8 cellular contexts compared by ENCODE assay signal in genomic region chr1:3857791-3858129, GRCh38. TPM values are rescaled to one million over a fixed set of nuclear protein-coding genes. Genes with fewer than 3 reads are reported as not detected.
DNase-seq lines count a peak whose midpoint lies in the region; ATAC-seq and TF ChIP-seq lines count a peak whose summit lies in the region.

No MANE protein-coding gene starts in this region.

- no peak overlapping the region for H2AK5ac ChIP-seq in H9 (ENCODE audit: insufficient read length, low read length)

- no peak overlapping the region for H3K14ac ChIP-seq in H9 (ENCODE audit: insufficient read depth, low read length)

- H2BK20ac ChIP-seq in H9 (ENCODE audit: low read depth, low read length, poor library complexity, severe bottlenecking), result no peak overlapping the region

- H3K27ac ChIP-seq in H9 (ENCODE audit: insufficient read length, low read depth, low read length) (no peak overlapping the region), VCaP (peak overlapping the region; percentile 93), left ventricle myocardium inferior (replicated peaks) (peak overlapping the region; percentile 79)

- no peak overlapping the region for H2BK120ac ChIP-seq in H9 (ENCODE audit: low read depth, low read length, poor library complexity, severe bottlenecking)

- no peak overlapping the region for H3K27ac Mint-ChIP-seq in H9

- H3K4me2 ChIP-seq in H9 (ENCODE audit: insufficient read depth, insufficient read length, low read length) (peak overlapping the region; percentile 50), skeletal muscle satellite cell (ENCODE audit: low read length) (peak overlapping the region; percentile 96)

- H3K4me3 Mint-ChIP-seq in H9, result peak overlapping the region; percentile 91 to 95

- no peak overlapping the region for H4K5ac ChIP-seq in H9 (ENCODE audit: insufficient read length, low read depth, low read length)

- peaks cover 8% of the 10 kb centered on the region for H3K23me2 ChIP-seq in H9 (ENCODE audit: insufficient read length, low read depth, low read length, poor library complexity, severe bottlenecking)

- TF ChIP-seq POLR2A in erythroblast (IDR thresholded peaks at IDR 0.05; ENCODE audit: low read length), result no peak

- H3K79me2 ChIP-seq in H9 (ENCODE audit: insufficient read depth, low read length), result 0 out of 2 replicates have a peak, but pooled peaks cover 2% of the 10 kb centered on the region

- no peak overlapping the region for H4K8ac ChIP-seq in H9 (replicated peaks; ENCODE audit: insufficient read length, low read depth, low read length)

- peaks cover 2% of the 10 kb centered on the region; the same call in 1 of the 2 replicates for H3K27me3 Mint-ChIP-seq in H9 (ENCODE audit: low read depth)

- H3K4me1 ChIP-seq in H9 (ENCODE audit: insufficient read depth, low read length), result no peaks in the 10 kb centered on the region
- peaks cover 41% of the 10 kb centered on the region for H3K4me1 ChIP-seq in left ventricle myocardium inferior
- peaks cover 14% of the 10 kb centered on the region for H3K4me1 ChIP-seq in skeletal muscle satellite cell (ENCODE audit: control insufficient read depth, insufficient read depth, low read length)

- H4K20me1 ChIP-seq in H9 (ENCODE audit: control insufficient read depth, insufficient read depth, insufficient read length), result no peaks in the 10 kb centered on the region

- no peak for ATAC-seq in activated CD4-positive, CD25-positive, alpha-beta regulatory T cell treated with anti-CD3 and anti-CD28 coated beads, Interleukin-2, amount 50 U/mL, for 24 hours

- no peak overlapping the region for H3K23ac ChIP-seq in H9 (ENCODE audit: insufficient read length, low read depth, low read length)

- no peak overlapping the region for H2BK12ac ChIP-seq in H9 (ENCODE audit: insufficient read length, low read depth, low read length)

- no peak overlapping the region for H4K91ac ChIP-seq in H9 (ENCODE audit: insufficient read length, low read depth, low read length)

- H3K27me3 ChIP-seq in H9 (ENCODE audit: insufficient read depth, low read length) (no peaks in the 10 kb centered on the region), left ventricle myocardium inferior (ENCODE audit: low read depth) (no peaks in the 10 kb centered on the region), skeletal muscle satellite cell (ENCODE audit: control insufficient read depth, insufficient read depth, low read length) (no peaks in the 10 kb centered on the region)

- no peak overlapping the region for H3T11ph ChIP-seq in H9 (ENCODE audit: low read length)

- H3K36me3 ChIP-seq in left ventricle myocardium inferior (peaks cover 3% of the 10 kb centered on the region), skeletal muscle satellite cell (ENCODE audit: insufficient read depth, low read length) (no peaks in the 10 kb centered on the region)

- H2AFZ ChIP-seq in H9 (ENCODE audit: low read length), result no peak overlapping the region

- DNase-seq in H9 (no peak), left ventricle myocardium inferior (no peak), erythroblast (lab: John Stamatoyannopoulos, UW) (no peak), germinal center (ENCODE audit: low spot score) (no peak), GDM1 (lab: John Stamatoyannopoulos, UW) (no peak)

- H3K79me1 ChIP-seq in H9 (ENCODE audit: insufficient read depth, low read depth, low read length, poor library complexity, severe bottlenecking), result no peaks in the 10 kb centered on the region

- H2BK5ac ChIP-seq in H9 (ENCODE audit: insufficient read length, low read length), result no peak overlapping the region

- H3K4me3 ChIP-seq in left ventricle myocardium inferior, result peak overlapping the region; percentile 83
- H3K4me3 ChIP-seq in skeletal muscle satellite cell (ENCODE audit: low read length), result peak overlapping the region; percentile 85

- no peaks in the 10 kb centered on the region; a peak in 1 of 7 replicates for H3K36me3 Mint-ChIP-seq in H9 (ENCODE audit: insufficient read depth in 1 of 3, low read depth in 3 of 3)

- no peak overlapping the region for H3K56ac ChIP-seq in H9 (ENCODE audit: insufficient read length, low read depth, low read length)

- no peak for TF ChIP-seq CTCF in H9 (conservative IDR thresholded peaks at IDR 0.05)
- no peak for TF ChIP-seq CTCF in VCaP (conservative IDR thresholded peaks at IDR 0.05)
- TF ChIP-seq CTCF in left ventricle myocardium inferior (IDR thresholded peaks at IDR 0.05; ENCODE audit: borderline replicate concordance), result no peak

- H3K4ac ChIP-seq in H9 (ENCODE audit: low read depth, low read length), result no peak overlapping the region

- H3K9ac ChIP-seq in H9 (ENCODE audit: extremely low read depth, insufficient read length, low read length) (no peak overlapping the region), skeletal muscle satellite cell (ENCODE audit: low read depth, low read length) (peak overlapping the region; percentile 83)

- no peaks in the 10 kb centered on the region for H3K9me3 ChIP-seq in H9 (ENCODE audit: control insufficient read depth, low read depth, low read length)
- no peaks in the 10 kb centered on the region for H3K9me3 ChIP-seq in left ventricle myocardium inferior (replicated peaks)
- no peaks in the 10 kb centered on the region for H3K9me3 ChIP-seq in skeletal muscle satellite cell (replicated peaks; ENCODE audit: low read length)

- intact Hi-C loops in left ventricle myocardium inferior (cut with micrococcal nuclease), result no loop called here

- WGBS in H9 (ENCODE audit: extremely low coverage, insufficient read length, low lambda C conversion rate), result no CpG with 5 or more reads among the region's 21 CpGs

- no peaks in the 10 kb centered on the region for H3K9me3 Mint-ChIP-seq in H9

- H2BK15ac ChIP-seq in H9 (ENCODE audit: low read depth, low read length), result no peak overlapping the region

- no peak overlapping the region for H3K18ac ChIP-seq in H9 (ENCODE audit: insufficient read length, low read depth, low read length)

- peaks cover 20 to 25% of the 10 kb centered on the region in 2 experiments for H3K4me1 Mint-ChIP-seq in H9

RNA-seq across cellular contexts. Expression of gene DFFB, which starts 0.5 kb away (rescaled TPM):
- total RNA-seq in H9 (2021) (9.1 and 9.7 TPM in 2 replicates), left ventricle myocardium inferior (3.3 TPM)
- total RNA-seq in skeletal muscle satellite cell (2012; rRNA removed), result 4.8 and 13.2 TPM in 2 replicates

RNA-seq across cellular contexts. Expression of gene CEP104, which starts 0.7 kb away (rescaled TPM):
- total RNA-seq in H9 (2021) (34.5 and 40.8 TPM in 2 replicates), left ventricle myocardium inferior (32.2 TPM)
- 12.4 and 15.5 TPM in 2 replicates for total RNA-seq in skeletal muscle satellite cell (2012; rRNA removed)

RNA-seq across cellular contexts. Expression of gene C1orf174, which starts 42.3 kb away (rescaled TPM):
- 20.6 and 21.1 TPM in 2 replicates for total RNA-seq in H9 (2021)
- 11.7 TPM for total RNA-seq in left ventricle myocardium inferior
- 33.6 and 34.5 TPM in 2 replicates for total RNA-seq in skeletal muscle satellite cell (2012; rRNA removed)
